ENCODE assay signal across 8 cellular contexts in the genomic region with DNA sequence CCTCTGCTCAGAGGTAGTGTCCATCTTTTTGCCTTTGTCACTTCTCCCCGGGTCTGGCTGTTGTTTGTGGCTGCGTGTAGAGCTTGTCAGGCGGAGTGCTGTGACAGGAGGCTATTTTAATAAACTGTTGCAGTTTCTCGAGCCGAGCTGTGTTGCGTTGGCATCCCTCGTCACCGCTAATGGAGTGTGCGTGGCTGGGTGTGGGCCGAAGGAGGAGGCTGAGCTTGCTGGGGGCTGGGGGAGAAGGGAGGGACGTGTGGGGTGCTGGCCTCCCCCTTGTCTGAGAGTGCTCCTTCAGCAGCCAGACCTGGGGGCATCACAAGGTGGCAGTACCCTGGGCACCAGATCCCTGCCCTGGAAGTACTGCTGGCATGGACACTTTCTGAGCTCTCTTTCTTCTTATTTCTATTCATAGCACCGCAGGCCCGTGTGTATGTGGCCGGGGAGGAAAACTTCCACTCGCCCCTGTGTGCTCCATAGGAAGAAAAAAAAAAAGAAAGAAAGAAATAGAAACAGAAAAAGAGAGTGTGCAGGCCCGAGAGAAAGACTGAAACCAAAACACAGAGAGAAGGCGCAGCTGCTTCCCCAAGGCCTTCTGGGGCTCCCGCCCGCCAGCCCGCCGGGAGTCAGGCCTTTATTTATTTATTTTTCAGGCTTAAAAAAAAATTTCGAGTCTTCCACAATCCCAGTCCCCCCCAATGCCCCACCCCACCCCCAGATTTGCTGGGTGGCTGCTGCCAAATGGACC. TPM values are rescaled to one million over a fixed set of nuclear protein-coding genes. Genes with fewer than 3 reads are reported as not detected.
DNase-seq lines count a peak whose midpoint lies in the region; ATAC-seq, FAIRE-seq and TF ChIP-seq lines count a peak whose summit lies in the region.

No MANE protein-coding gene starts in this region.

- H3K36me3 ChIP-seq in adrenal gland (replicated peaks in 1 of 2) (no peaks in the 10 kb centered on the region), left lung (no peaks in the 10 kb centered on the region), upper lobe of left lung (no peaks in the 10 kb centered on the region)

- TF ChIP-seq POLR2A in adrenal gland (IDR thresholded peaks at IDR 0.05) (peak in 1 of 2 donors; percentile 41), upper lobe of left lung (IDR thresholded peaks at IDR 0.05) (no peak)

- ATAC-seq in left lung (peak; percentile 6), upper lobe of left lung (ENCODE audit: low FRiP score in 2 of 2) (peak; percentile 18 to 35), HG02973 (IDR thresholded peaks at IDR 0.05; ENCODE audit: unreplicated experiment) (no peak)

- intact Hi-C loops in activated naive CD4-positive, alpha-beta T cell treated with anti-CD3 and anti-CD28 coated beads for 36 hours (cut with micrococcal nuclease): no loop called here
- intact Hi-C loops in adrenal gland (cut with DNase I): no loop called here
- intact Hi-C loops in left lung (cut with DNase I): no loop called here

- H3K4me3 Mint-ChIP-seq in activated naive CD4-positive, alpha-beta T cell treated with anti-CD3 and anti-CD28 coated beads for 36 hours: peak overlapping the region; percentile 70

- peaks cover 7% of the 10 kb centered on the region for H3K27me3 Mint-ChIP-seq in activated naive CD4-positive, alpha-beta T cell treated with anti-CD3 and anti-CD28 coated beads for 36 hours (ENCODE audit: low read depth)

- H3K27me3 ChIP-seq in adrenal gland (no peaks in the 10 kb centered on the region), left lung (peaks cover 0 to 26% of the 10 kb centered on the region in 2 donors), upper lobe of left lung (no peaks in the 10 kb centered on the region)

- peak; percentile 28 for DNase-seq in activated naive CD4-positive, alpha-beta T cell treated with anti-CD3 and anti-CD28 coated beads for 36 hours
- no peak for DNase-seq in activated naive CD4-positive, alpha-beta T cell treated with Interleukin-2 at 50 U/mL for 16 hours
- DNase-seq in adrenal gland (peak in 5 of 7 donors; percentile 38 to 68 (median 67)), left lung (peak in 1 of 2 donors; percentile 69), upper lobe of left lung (peak in 1 of 2 donors; percentile 82), NCI-H1105 treated with DMSO at 0.1 percent for 48 hours (lab: John Stamatoyannopoulos, UW) (no peak), D721Med (ENCODE audit: insufficient read length, low spot score) (no peak)

- no peaks in the 10 kb centered on the region for H3K9me3 Mint-ChIP-seq in activated naive CD4-positive, alpha-beta T cell treated with anti-CD3 and anti-CD28 coated beads for 36 hours

- peaks cover 8% of the 10 kb centered on the region for H3K36me3 Mint-ChIP-seq in activated naive CD4-positive, alpha-beta T cell treated with anti-CD3 and anti-CD28 coated beads for 36 hours (ENCODE audit: low read depth)

- TF ChIP-seq CTCF in adrenal gland (IDR thresholded peaks at IDR 0.05) (no peak), left lung (IDR thresholded peaks at IDR 0.05) (no peak), upper lobe of left lung (IDR thresholded peaks at IDR 0.05) (no peak), D721Med (IDR thresholded peaks at IDR 0.05; ENCODE audit: insufficient read depth, missing control alignments) (no peak)

- H3K4me1 Mint-ChIP-seq in activated naive CD4-positive, alpha-beta T cell treated with anti-CD3 and anti-CD28 coated beads for 36 hours (ENCODE audit: low read depth): peaks cover 22% of the 10 kb centered on the region

- CTCF ChIA-PET in activated naive CD4-positive, alpha-beta T cell treated with anti-CD3 and anti-CD28 coated beads for 36 hours (lab: Charles Lee): interaction anchor here (0.5 to 1.9 kb wide), 8 partner anchors 8 to 171 kb away, joined by 3 to 13 read pairs (median 3); no protein-coding TSS in a partner anchor

- H3K4me1 ChIP-seq in adrenal gland (replicated peaks in 1 of 2) (peaks cover 24 to 56% of the 10 kb centered on the region in 2 donors), left lung (peaks cover 55 to 98% of the 10 kb centered on the region in 2 donors), upper lobe of left lung (peaks cover 83 to 97% (median 86%) of the 10 kb centered on the region in 4 donors)

- WGBS in adrenal gland, 4 donors: 18 to 35% (median 21%) methylated on average over 22 of the region's 22 CpGs
- 8 to 21% methylated on average over 13 to 22 of the region's 22 CpGs for WGBS in upper lobe of left lung, 2 donors

- no peak for FAIRE-seq in D721Med (lab: Jason Lieb, UNC)

- H3K27ac ChIP-seq in adrenal gland (peak overlapping the region; percentile 66 to 95 (median 87)), left lung (peak overlapping the region; percentile 77 to 94), upper lobe of left lung (peak overlapping the region; percentile 85 to 92 (median 88))

- no peak for TF ChIP-seq EP300 in upper lobe of left lung (IDR thresholded peaks at IDR 0.05)

- peak overlapping the region in 2 of 4 donors; percentile 32 to 56 for H3K4me3 ChIP-seq in adrenal gland
- H3K4me3 ChIP-seq in left lung: peak overlapping the region in 1 of 2 donors; percentile 33
- H3K4me3 ChIP-seq in upper lobe of left lung: peak overlapping the region in 3 of 4 donors; percentile 33 to 51 (median 42)

- no peak overlapping the region for H3K27ac Mint-ChIP-seq in activated naive CD4-positive, alpha-beta T cell treated with anti-CD3 and anti-CD28 coated beads for 36 hours

- H3K9me3 ChIP-seq in adrenal gland (replicated peaks in 1 of 3): no peaks in the 10 kb centered on the region
- no peaks in the 10 kb centered on the region for H3K9me3 ChIP-seq in left lung
- no peaks in the 10 kb centered on the region for H3K9me3 ChIP-seq in upper lobe of left lung

RNA-seq across cellular contexts. Expression of a gene that starts 27.0 kb away (rescaled TPM):
- total RNA-seq in activated naive CD4-positive, alpha-beta T cell treated with anti-CD3 and anti-CD28 coated beads for 36 hours: 1 to 10 TPM; 6.2 to 6.4 TPM
- total RNA-seq in adrenal gland (10 to 100 TPM; 25.6 to 72.8 (median 36.5) TPM), left lung (100 to 1,000 TPM; 166 to 237 TPM), upper lobe of left lung (100 to 1,000 TPM in 3 of 6 donors, 10 to 100 TPM in 3; 64.0 to 188 (median 107) TPM)
- polyA plus RNA-seq in adrenal gland: 10 to 100 TPM in 1 of 3 donors, 1 to 10 TPM in 2; 4.9 to 18.0 (median 9.4) TPM

RNA-seq across cellular contexts. Expression of a gene that starts 52.9 kb away (rescaled TPM):
- not detected for total RNA-seq in activated naive CD4-positive, alpha-beta T cell treated with anti-CD3 and anti-CD28 coated beads for 36 hours
- total RNA-seq in adrenal gland: 1 to 10 TPM in 5 of 8 donors, under 1 TPM in 3; 0.35 to 2.3 (median 1.3) TPM
- polyA plus RNA-seq in adrenal gland: under 1 TPM; 0.27 to 0.34 (median 0.32) TPM
- under 1 TPM in 1 of 2 donors, not detected in 1; 0.13 TPM for total RNA-seq in left lung
- total RNA-seq in upper lobe of left lung: not detected

Comparison
In these comparisons a context has a peak if more than half of its experiments do, and no peak if none do; other contexts are left out.
1. DNase-seq: peak in activated naive CD4-positive, alpha-beta T cell treated with anti-CD3 and anti-CD28 coated beads for 36 hours (single experiment) and adrenal gland (5 of 7); none in activated naive CD4-positive, alpha-beta T cell treated with Interleukin-2 at 50 U/mL for 16 hours (single experiment), NCI-H1105 treated with DMSO at 0.1 percent for 48 hours (single experiment) and D721Med (single experiment).
2. Peak in every context shown above with its lines, with median percentiles within 50 percentile points of each other: H3K27ac ChIP-seq.